Comparison of ENCODE assay signal across 25 cellular contexts in the genomic region with DNA sequence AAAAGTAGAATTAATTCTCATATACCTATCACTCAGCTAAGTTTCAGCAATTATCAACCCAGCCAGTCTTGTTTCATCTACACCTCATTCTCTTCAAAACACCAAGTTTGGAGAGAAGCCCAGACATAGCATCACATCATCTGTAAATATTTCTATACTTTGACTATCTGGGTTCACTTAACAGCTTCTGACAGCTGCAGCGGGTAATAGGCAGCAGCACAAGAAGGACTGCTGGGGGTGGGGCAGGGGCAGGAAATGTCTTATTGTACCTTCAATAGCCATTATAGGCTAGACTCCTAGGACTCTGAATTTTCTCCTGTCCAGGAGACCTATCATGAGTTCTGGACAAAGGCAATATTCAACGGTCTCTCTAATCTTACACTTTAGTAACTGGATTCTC. TPM values are rescaled to one million over a fixed set of nuclear protein-coding genes. Genes with fewer than 3 reads are reported as not detected.
DNase-seq lines count a peak whose midpoint lies in the region; ATAC-seq and TF ChIP-seq lines count a peak whose summit lies in the region.
"Had no signal": no experiment of that assay in that cellular context is flagged by ENCODE, and none has a peak within 500 bp of the region (broad histone marks: within the 10 kb centered on the region; RNA-seq: fewer than 3 reads in every experiment).

No MANE protein-coding gene starts in this region.

- H3K27ac Mint-ChIP-seq in activated naive CD4-positive, alpha-beta T cell treated with anti-CD3 and anti-CD28 coated beads, Interleukin-2, amount 50 U/mL, for 24 hours = peak overlapping the region; percentile 70
- H3K27ac Mint-ChIP-seq: B cell, CD14-positive monocyte had no signal

- H3K27me3 Mint-ChIP-seq in activated naive CD4-positive, alpha-beta T cell treated with anti-CD3 and anti-CD28 coated beads, Interleukin-2, amount 50 U/mL, for 24 hours = no peaks in the 10 kb centered on the region
- H3K27me3 Mint-ChIP-seq: B cell had no signal

- no peaks in the 10 kb centered on the region for H3K9me3 Mint-ChIP-seq in activated naive CD4-positive, alpha-beta T cell treated with anti-CD3 and anti-CD28 coated beads, Interleukin-2, amount 50 U/mL, for 24 hours
- H3K9me3 Mint-ChIP-seq: CD14-positive monocyte; CD8-positive, alpha-beta memory T cell had no signal

- H3K4me3 Mint-ChIP-seq in activated naive CD4-positive, alpha-beta T cell treated with anti-CD3 and anti-CD28 coated beads, Interleukin-2, amount 50 U/mL, for 24 hours = no peak overlapping the region
- H3K4me3 Mint-ChIP-seq: B cell; CD14-positive monocyte; CD8-positive, alpha-beta memory T cell had no signal

- no peak for DNase-seq in activated naive CD4-positive, alpha-beta T cell treated with anti-CD3 and anti-CD28 coated beads, Interleukin-2, amount 50 U/mL, for 16 hours
- DNase-seq in choroid plexus epithelial cell (ENCODE audit: low read depth) (peak; percentile 33), myocyte (ENCODE audit: low read depth) (peak; percentile 28), G401 (ENCODE audit: low spot score) (no peak)
- DNase-seq: CD8-positive, alpha-beta memory T cell; DMS 273 treated with DMSO at 0.1 percent for 48 hours; DMS79; HCEC 1CT; KG1; MM.1S; NCI-H1417; NCI-H1694; NCI-H2081; NCI-H524; NCI-H748 treated with DMSO at 0.1 percent for 48 hours; NK-92 treated with Interleukin-12 subunit alpha and Interleukin-12 subunit beta, amount 100 ng/mL, for 24 hours; PC-9 had no signal

- in situ Hi-C loops in G401 (cut with HindIII; ENCODE audit: low sequenced_read_pairs) = no loop called here

- no peaks in the 10 kb centered on the region for H3K4me1 Mint-ChIP-seq in activated naive CD4-positive, alpha-beta T cell treated with anti-CD3 and anti-CD28 coated beads, Interleukin-2, amount 50 U/mL, for 24 hours
- H3K4me1 Mint-ChIP-seq: B cell; CD14-positive monocyte; CD8-positive, alpha-beta memory T cell had no signal

- no peak overlapping the region for H3K4me3 ChIP-seq in choroid plexus epithelial cell (ENCODE audit: low read depth, low read length)
- H3K4me3 ChIP-seq: A549, PC-9, SJSA1 had no signal

- H3K36me3 Mint-ChIP-seq in activated naive CD4-positive, alpha-beta T cell treated with anti-CD3 and anti-CD28 coated beads, Interleukin-2, amount 50 U/mL, for 24 hours = peaks cover 10% of the 10 kb centered on the region

- no peak for TF ChIP-seq CTCF in choroid plexus epithelial cell (conservative IDR thresholded peaks at IDR 0.05; ENCODE audit: low read depth, low read length)

- no peak for ATAC-seq in HG03571 (IDR thresholded peaks at IDR 0.05; ENCODE audit: unreplicated experiment)
- no peak for ATAC-seq in GM19023 (IDR thresholded peaks at IDR 0.05; ENCODE audit: unreplicated experiment)
- ATAC-seq: A549, Right ventricle myocardium inferior had no signal

RNA-seq across cellular contexts. Expression of gene PHF8, which starts 54.1 kb away (rescaled TPM):
- total RNA-seq in myocyte = 10.0 and 10.3 TPM in 2 replicates
- polyA plus RNA-seq in myocyte (2012) = 7.3 TPM
- 8.7 and 17.0 TPM in 2 replicates for total RNA-seq in G401 (2014; rRNA removed; shearing (Covaris generic))

Comparison
In these comparisons a context has a peak if more than half of its experiments do, and no peak if none do; other contexts are left out.
1. DNase-seq: peak in choroid plexus epithelial cell (single experiment) and myocyte (single experiment); none in activated naive CD4-positive, alpha-beta T cell treated with anti-CD3 and anti-CD28 coated beads, Interleukin-2, amount 50 U/mL, for 16 hours (single experiment) and G401 (single experiment).